Comparison of ENCODE assay signal across 8 cellular contexts in the genomic region with DNA sequence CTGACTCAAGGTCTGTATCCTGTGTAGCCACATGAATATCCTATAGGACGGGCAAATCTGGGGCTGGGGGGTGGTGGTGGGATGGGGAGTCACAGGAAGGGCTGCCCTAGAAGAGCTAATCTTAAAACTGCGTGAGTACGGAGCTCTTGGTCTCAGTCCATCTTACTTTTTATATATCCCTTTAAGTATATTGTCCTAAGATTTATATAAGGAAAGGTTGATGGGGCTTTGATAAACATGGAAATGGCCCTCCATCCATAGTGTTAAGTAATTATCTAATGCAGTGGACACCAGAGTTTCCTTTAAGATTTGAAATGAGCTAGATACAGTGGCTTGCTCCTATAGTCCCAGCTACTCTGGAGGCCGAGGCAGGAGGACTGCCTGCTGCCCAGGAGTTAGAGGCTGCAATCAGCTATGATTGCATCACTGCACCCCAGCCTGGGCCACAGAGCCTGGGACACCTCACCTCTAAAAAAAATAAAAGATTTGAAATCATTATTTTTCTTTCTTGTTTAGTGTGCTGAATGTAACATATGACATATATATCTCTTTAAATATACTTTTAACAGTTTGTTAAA.
"Had no signal": no experiment of that assay in that cellular context is flagged by ENCODE, and none has a peak within 500 bp of the region (broad histone marks: within the 10 kb centered on the region; RNA-seq: fewer than 3 reads in every experiment).

No MANE protein-coding gene starts in this region.

- H3K4me3 ChIP-seq: GM23338 had no signal

- H3K4me3 Mint-ChIP-seq: GM23338, H9, IgD-negative memory B cell had no signal

- H3K27ac Mint-ChIP-seq: GM23338, H9, IgD-negative memory B cell had no signal

- ATAC-seq: GM23338 had no signal

- H3K9ac ChIP-seq: KMS-11 had no signal

- H3K4me2 ChIP-seq: GM23338, KMS-11 had no signal

- H3K9me3 Mint-ChIP-seq: GM23338, H9, IgD-negative memory B cell had no signal

- H3K4me1 Mint-ChIP-seq: GM23338, H9 had no signal

- H3K27me3 Mint-ChIP-seq: IgD-negative memory B cell had no signal

- H2AFZ ChIP-seq: GM23338 had no signal

- FAIRE-seq: H1, H54 had no signal

- DNase-seq: H9, HCEC 1CT, KBM-7 had no signal

- H3K27ac ChIP-seq: KMS-11 had no signal
